8 cellular contexts compared by ENCODE assay signal in the genomic region with DNA sequence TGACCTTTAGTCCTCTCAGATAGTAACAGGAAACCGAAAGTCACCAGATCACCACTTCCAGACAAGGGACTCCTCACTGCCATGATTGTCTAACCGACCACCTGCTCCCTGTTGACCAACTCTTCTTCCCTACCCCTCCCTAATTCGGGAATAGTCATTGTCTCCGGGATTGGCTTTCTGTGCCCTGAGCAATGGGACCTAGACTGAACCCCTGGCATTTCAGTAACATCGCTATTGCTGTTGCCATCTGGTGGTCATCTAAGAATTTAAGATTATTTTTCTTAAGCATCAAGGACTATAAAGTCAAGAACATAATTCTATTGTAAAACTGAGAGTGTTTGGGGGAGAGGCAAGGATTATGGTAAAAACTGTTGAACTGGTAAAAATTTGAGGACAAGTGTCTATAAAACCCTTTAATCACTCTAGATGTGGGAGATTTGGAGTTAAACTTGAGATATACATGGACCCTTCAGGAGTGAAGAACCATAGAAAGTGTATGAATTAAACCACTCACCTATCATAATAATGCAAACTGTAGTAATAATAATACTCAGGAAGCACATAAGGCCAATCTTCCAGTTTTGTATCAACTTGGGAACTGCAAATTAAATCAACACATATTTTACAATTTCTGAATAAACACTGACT. TPM values are rescaled to one million over a fixed set of nuclear protein-coding genes. Genes with fewer than 3 reads are reported as not detected.
A peak's percentile ranks its signal among the peaks of the same experiment; 100 is the strongest.
DNase-seq lines count a peak whose midpoint lies in the region; ATAC-seq, FAIRE-seq and TF ChIP-seq lines count a peak whose summit lies in the region.

No MANE protein-coding gene starts in this region.

- H3K4me3 Mint-ChIP-seq in CD4-positive, alpha-beta memory T cell: peak overlapping the region in 7 of 8 donors; percentile 51 to 86 (median 78)

- H2AFZ ChIP-seq in mesenchymal stem cell (ENCODE audit: low read depth, low read length): peak overlapping the region; percentile 77

- H3K4me2 ChIP-seq in mesenchymal stem cell (ENCODE audit: low read length, poor library complexity, severe bottlenecking): peak overlapping the region; percentile 63

- no peaks in the 10 kb centered on the region for H3K36me3 ChIP-seq in CD4-positive, alpha-beta memory T cell (ENCODE audit: insufficient read depth, low read length)
- H3K36me3 ChIP-seq in H7 (replicated peaks; ENCODE audit: control insufficient read depth, insufficient read depth, low read length) (no peaks in the 10 kb centered on the region), mesenchymal stem cell (ENCODE audit: control insufficient read depth in 1 of 2, insufficient read depth in 2 of 2, low read depth in 1 of 2, low read length in 2 of 2) (no peaks in the 10 kb centered on the region)

- no peaks in the 10 kb centered on the region for H3K9me3 ChIP-seq in CD4-positive, alpha-beta memory T cell (ENCODE audit: control insufficient read depth in 1 of 2, low read length in 2 of 2)
- H3K9me3 ChIP-seq in mesenchymal stem cell (ENCODE audit: control insufficient read depth, low read length): no peaks in the 10 kb centered on the region

- peaks cover 0 to 3% (median 0%) of the 10 kb centered on the region in 8 donors for H3K9me3 Mint-ChIP-seq in CD4-positive, alpha-beta memory T cell

- no peaks in the 10 kb centered on the region for H3K4me1 ChIP-seq in CD4-positive, alpha-beta memory T cell (ENCODE audit: insufficient read depth, low read length)
- no peaks in the 10 kb centered on the region for H3K4me1 ChIP-seq in mesenchymal stem cell (ENCODE audit: control insufficient read depth, insufficient read depth, low read depth, low read length)

- H4K8ac ChIP-seq in mesenchymal stem cell (ENCODE audit: low read length): no peak overlapping the region

- DNase-seq in CD4-positive, alpha-beta memory T cell: peak in 4 of 5 donors; percentile 46 to 50 (median 48)
- DNase-seq in H7: peak; percentile 60
- peak; percentile 57 for DNase-seq in ecto neural progenitor cell (ENCODE audit: low spot score)
- peak; percentile 55 for DNase-seq in mesenchymal stem cell
- peak; percentile 54 for DNase-seq in urothelium cell line (ENCODE audit: low spot score)
- DNase-seq in GM19238 (ENCODE audit: insufficient read length, low spot score): no peak
- DNase-seq in mucosa of gallbladder (ENCODE audit: low spot score): no peak

- CTCF ChIA-PET in CD4-positive, alpha-beta memory T cell (lab: Charles Lee; ENCODE audit: partially characterized antibody): interaction anchor here (0.8 to 6.7 kb wide), 11 partner anchors 8 to 214 kb away, joined by 3 to 116 read pairs (median 4); no protein-coding TSS in a partner anchor

- H3K23ac ChIP-seq in mesenchymal stem cell (ENCODE audit: low read length in 2 of 2): no peak overlapping the region

- 36% methylated on average over 3 of the region's 5 CpGs for WGBS in mesenchymal stem cell

- H3K79me1 ChIP-seq in mesenchymal stem cell (replicated peaks; ENCODE audit: low read length, poor library complexity, severe bottlenecking): no peaks in the 10 kb centered on the region

- H3K4me3 ChIP-seq in CD4-positive, alpha-beta memory T cell (ENCODE audit: low read length in 2 of 2): peak overlapping the region in 1 of 2 donors; percentile 17
- H3K4me3 ChIP-seq in H7 (ENCODE audit: insufficient read depth, low read depth, low read length) (no peak overlapping the region), mesenchymal stem cell (ENCODE audit: insufficient read depth in 1 of 2, low read depth in 1 of 2, low read length in 2 of 2) (peak overlapping the region in 1 of 2 experiments; percentile 63)

- peak overlapping the region; percentile 60 for H3K9ac ChIP-seq in mesenchymal stem cell (ENCODE audit: low read length)

- intact Hi-C loops in CD4-positive, alpha-beta memory T cell (cut with micrococcal nuclease): loop anchor here (1.0 kb wide), 4 partner anchors 57 to 176 kb away; a partner anchor contains a TSS

- H3K36me3 Mint-ChIP-seq in CD4-positive, alpha-beta memory T cell: no peaks in the 10 kb centered on the region

- peaks cover 5 to 10% (median 5%) of the 10 kb centered on the region in 4 donors for H3K4me1 Mint-ChIP-seq in CD4-positive, alpha-beta memory T cell

- H3K4ac ChIP-seq in mesenchymal stem cell (ENCODE audit: low read depth in 1 of 2, low read length in 2 of 2): no peak overlapping the region

- no peak overlapping the region for H3K14ac ChIP-seq in mesenchymal stem cell (ENCODE audit: low read length in 2 of 2)

- H2BK5ac ChIP-seq in mesenchymal stem cell (ENCODE audit: low read depth, low read length, poor library complexity, severe bottlenecking): no peak overlapping the region

- no peak overlapping the region for H2AK5ac ChIP-seq in mesenchymal stem cell (ENCODE audit: low read length, severe bottlenecking)

- no peaks in the 10 kb centered on the region for H3K27me3 ChIP-seq in CD4-positive, alpha-beta memory T cell (ENCODE audit: insufficient read depth, low read length)
- H3K27me3 ChIP-seq in H7 (ENCODE audit: control insufficient read depth, insufficient read depth, low read length) (no peaks in the 10 kb centered on the region), mesenchymal stem cell (ENCODE audit: control insufficient read depth in 1 of 2, insufficient read depth in 1 of 2, low read length in 2 of 2) (no peaks in the 10 kb centered on the region)

- H3K27me3 Mint-ChIP-seq in CD4-positive, alpha-beta memory T cell: peaks cover 1 to 6% of the 10 kb centered on the region in 2 donors

- peak; percentile 85 for FAIRE-seq in urothelium cell line (lab: Jason Lieb, UNC)

- peak; percentile 67 for ATAC-seq in SK-N-SH treated with all-trans-retinoic acid at 6 μM for 48 hours

- no peak overlapping the region for H4K91ac ChIP-seq in mesenchymal stem cell (ENCODE audit: low read length)

- POLR2A ChIA-PET in CD4-positive, alpha-beta memory T cell (lab: Charles Lee; ENCODE audit: partially characterized antibody): interaction anchor here (0.8 to 1.2 kb wide), 3 partner anchors 57 to 175 kb away, joined by 3 to 7 read pairs (median 6); a partner anchor contains a TSS

- H2BK15ac ChIP-seq in mesenchymal stem cell (ENCODE audit: low read depth, poor library complexity, severe bottlenecking): no peak overlapping the region

- H2BK120ac ChIP-seq in mesenchymal stem cell (ENCODE audit: low read depth, low read length): no peak overlapping the region

- H3K18ac ChIP-seq in mesenchymal stem cell (ENCODE audit: low read depth in 1 of 2, low read length in 2 of 2): peak overlapping the region in 1 of 2 experiments; percentile 40

- no peak overlapping the region for H3K27ac ChIP-seq in CD4-positive, alpha-beta memory T cell (ENCODE audit: low read depth, low read length)
- H3K27ac ChIP-seq in mesenchymal stem cell (ENCODE audit: low read length, poor library complexity, severe bottlenecking): no peak overlapping the region

- peak overlapping the region in 1 of 7 donors; percentile 81 for H3K27ac Mint-ChIP-seq in CD4-positive, alpha-beta memory T cell

- no peak overlapping the region for H2BK12ac ChIP-seq in mesenchymal stem cell (ENCODE audit: low read length in 2 of 2)

TF ChIP-seq in SK-N-SH treated with all-trans-retinoic acid at 6 μM for 48 hours, 23 proteins besides CTCF, POLR2A, EP300 and RAD21 (continues in another document):
- TF ChIP-seq GLIS3 (CRISPR knock-in tag; IDR thresholded peaks at IDR 0.05): no peak
- no peak for TF ChIP-seq ZNF565 (CRISPR knock-in tag; conservative IDR thresholded peaks at IDR 0.05; ENCODE audit: low read depth)
- no peak for TF ChIP-seq ISL1 (CRISPR knock-in tag; IDR thresholded peaks at IDR 0.05)
- no peak for TF ChIP-seq ZFP3 (CRISPR knock-in tag; IDR thresholded peaks at IDR 0.05)
- no peak for TF ChIP-seq SNAI2 (CRISPR knock-in tag; IDR thresholded peaks at IDR 0.05)
- TF ChIP-seq, protein P1, sequence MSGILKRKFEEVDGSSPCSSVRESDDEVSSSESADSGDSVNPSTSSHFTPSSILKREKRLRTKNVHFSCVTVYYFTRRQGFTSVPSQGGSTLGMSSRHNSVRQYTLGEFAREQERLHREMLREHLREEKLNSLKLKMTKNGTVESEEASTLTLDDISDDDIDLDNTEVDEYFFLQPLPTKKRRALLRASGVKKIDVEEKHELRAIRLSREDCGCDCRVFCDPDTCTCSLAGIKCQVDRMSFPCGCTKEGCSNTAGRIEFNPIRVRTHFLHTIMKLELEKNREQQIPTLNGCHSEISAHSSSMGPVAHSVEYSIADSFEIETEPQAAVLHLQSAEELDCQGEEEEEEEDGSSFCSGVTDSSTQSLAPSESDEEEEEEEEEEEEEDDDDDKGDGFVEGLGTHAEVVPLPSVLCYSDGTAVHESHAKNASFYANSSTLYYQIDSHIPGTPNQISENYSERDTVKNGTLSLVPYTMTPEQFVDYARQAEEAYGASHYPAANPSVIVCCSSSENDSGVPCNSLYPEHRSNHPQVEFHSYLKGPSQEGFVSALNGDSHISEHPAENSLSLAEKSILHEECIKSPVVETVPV (CRISPR knock-in tag; IDR thresholded peaks at IDR 0.05): no peak

RNA-seq across cellular contexts. Expression of a gene that starts 6.3 kb away (rescaled TPM):
- not detected for total RNA-seq in CD4-positive, alpha-beta memory T cell
- not detected for polyA plus RNA-seq in CD4-positive, alpha-beta memory T cell
- total RNA-seq in H7 (2014; rRNA removed; shearing (Covaris generic)): not detected in 2 replicates
- polyA plus RNA-seq in mesenchymal stem cell (2013, experiment 1 of 2): not detected
- not detected for polyA plus RNA-seq in mesenchymal stem cell (2013, experiment 2 of 2)
- total RNA-seq in mucosa of gallbladder: not detected

RNA-seq across cellular contexts. Expression of a gene that starts 44.6 kb away (rescaled TPM):
- total RNA-seq in CD4-positive, alpha-beta memory T cell: not detected
- polyA plus RNA-seq in CD4-positive, alpha-beta memory T cell: not detected
- not detected in 2 replicates for total RNA-seq in H7 (2014; rRNA removed; shearing (Covaris generic))
- polyA plus RNA-seq in mesenchymal stem cell (2013, experiment 1 of 2): not detected
- polyA plus RNA-seq in mesenchymal stem cell (2013, experiment 2 of 2): not detected
- not detected for total RNA-seq in mucosa of gallbladder

RNA-seq across cellular contexts. Expression of a gene that starts 45.3 kb away (rescaled TPM):
- under 1 TPM in 1 of 2 experiments, not detected in 1; 0.22 TPM for total RNA-seq in CD4-positive, alpha-beta memory T cell
- not detected for polyA plus RNA-seq in CD4-positive, alpha-beta memory T cell
- total RNA-seq in H7 (2014; rRNA removed; shearing (Covaris generic)): not detected in 2 replicates
- polyA plus RNA-seq in mesenchymal stem cell (2013, experiment 1 of 2): 0.35 TPM
- 0.23 TPM for polyA plus RNA-seq in mesenchymal stem cell (2013, experiment 2 of 2)
- 3.5 TPM for total RNA-seq in mucosa of gallbladder

RNA-seq across cellular contexts. Expression of a gene that starts 56.7 kb away (rescaled TPM):
- 10 to 100 TPM; 72.5 to 74.6 TPM for total RNA-seq in CD4-positive, alpha-beta memory T cell
- polyA plus RNA-seq in CD4-positive, alpha-beta memory T cell: 10 to 100 TPM; 42.2 to 79.8 TPM
- total RNA-seq in H7 (2014; rRNA removed; shearing (Covaris generic)): 0.18 TPM in 1 of 2 replicates, not detected in the other
- polyA plus RNA-seq in mesenchymal stem cell (2013, experiment 1 of 2): 89.1 TPM
- 94.1 TPM for polyA plus RNA-seq in mesenchymal stem cell (2013, experiment 2 of 2)
- 10.1 TPM for total RNA-seq in mucosa of gallbladder

Comparison
In these comparisons a context has a peak if more than half of its experiments do, and no peak if none do; other contexts are left out.
1. DNase-seq: peak in CD4-positive, alpha-beta memory T cell (4 of 5), H7 (single experiment), ecto neural progenitor cell (single experiment), mesenchymal stem cell (single experiment) and urothelium cell line (single experiment); none in GM19238 (single experiment) and mucosa of gallbladder (single experiment).